Comparison of ENCODE assay signal across 13 cellular contexts in the genomic region with DNA sequence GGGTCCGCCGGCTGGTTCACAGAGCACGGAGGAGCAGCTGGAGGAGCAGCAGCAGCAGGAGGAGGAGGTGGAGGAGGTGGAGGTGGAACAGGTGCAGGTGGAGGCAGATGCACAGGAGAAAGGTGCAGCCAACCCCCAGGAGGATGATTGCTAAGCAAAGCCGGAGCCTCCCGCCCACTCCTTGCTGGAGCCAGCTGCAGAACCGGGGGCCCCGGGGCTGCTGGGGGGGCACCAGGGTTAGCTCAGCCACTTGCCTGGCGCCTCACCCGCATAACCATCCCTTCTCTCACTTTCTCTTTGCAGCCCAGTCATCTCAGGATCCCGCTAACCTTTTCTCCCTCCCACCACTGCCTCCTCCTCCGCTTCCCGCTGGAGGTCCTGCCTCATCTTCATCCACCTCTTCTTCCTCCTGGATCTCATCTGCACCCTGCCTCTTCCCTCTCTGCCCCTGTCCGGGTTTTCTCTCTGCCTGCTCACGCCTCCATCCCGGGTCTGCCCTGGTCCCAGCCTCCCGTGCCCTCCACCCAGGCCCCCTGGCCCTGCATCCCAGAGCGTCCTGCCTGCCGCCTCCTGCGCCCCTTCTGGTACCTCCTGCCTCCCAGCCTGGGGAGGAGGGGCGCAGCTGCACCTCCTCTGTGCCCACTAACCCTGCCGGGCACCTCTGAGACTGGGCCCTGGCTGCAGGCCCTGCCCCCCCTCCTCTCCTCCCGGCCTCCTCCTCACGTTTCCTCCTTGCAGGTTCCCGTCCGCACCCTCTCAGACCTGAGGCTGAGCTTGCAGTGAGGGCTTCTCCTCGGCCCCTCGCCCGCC. TPM values are rescaled to one million over a fixed set of nuclear protein-coding genes. Genes with fewer than 3 reads are reported as not detected.
DNase-seq lines count a peak whose midpoint lies in the region; ATAC-seq lines count a peak whose summit lies in the region.
"Had no signal": no experiment of that assay in that cellular context is flagged by ENCODE, and none has a peak within 500 bp of the region (broad histone marks: within the 10 kb centered on the region; RNA-seq: fewer than 3 reads in every experiment).

No MANE protein-coding gene starts in this region.

- no peaks in the 10 kb centered on the region for H3K9me3 Mint-ChIP-seq in T-helper 1 cell treated with Interleukin-12 subunit alpha and Interleukin-12 subunit beta and Interleukin-4 antibody, amounts not matched to agents 30 μg/mL and 1 μg/mL, for 36 hours

- H3K27me3 Mint-ChIP-seq in T-helper 1 cell treated with Interleukin-12 subunit alpha and Interleukin-12 subunit beta and Interleukin-4 antibody, amounts not matched to agents 30 μg/mL and 1 μg/mL, for 36 hours (ENCODE audit: low read depth), result no peaks in the 10 kb centered on the region

- peak; percentile 28 for DNase-seq in Right ventricle myocardium inferior (ENCODE audit: missing footprints)
- DNase-seq in left ventricle myocardium superior, result no peak
- peak; percentile 26 for DNase-seq in amniotic epithelial cell (ENCODE audit: low read depth)
- peak; percentile 73 for DNase-seq in stimulated activated naive CD8-positive, alpha-beta T cell treated with anti-CD3 and anti-CD28 coated beads, Interleukin-15, Interleukin-2, amounts not matched to agents 100 U/mL and 50 U/mL, for 24 hours
- DNase-seq in GDM1 (lab: John Stamatoyannopoulos, UW), result no peak
- DNase-seq in hepatic stellate cell (ENCODE audit: low spot score), result no peak
- DNase-seq: mammary epithelial cell, NCI-H187 treated with DMSO at 0.1 percent for 48 hours had no signal

- intact Hi-C loops in Right ventricle myocardium inferior (cut with DNase I) (no loop called here), left ventricle myocardium superior (cut with micrococcal nuclease) (no loop called here)

- ATAC-seq in Right ventricle myocardium inferior, result no peak
- ATAC-seq in left ventricle myocardium superior, result no peak
- ATAC-seq in stimulated activated naive CD8-positive, alpha-beta T cell treated with anti-CD3 and anti-CD28 coated beads, Interleukin-15, Interleukin-2, amounts not matched to agents 100 U/mL and 50 U/mL, for 24 hours, result peak; percentile 80
- no peak for ATAC-seq in GM19328 (IDR thresholded peaks at IDR 0.05; ENCODE audit: unreplicated experiment)
- ATAC-seq: heart right ventricle had no signal

- peaks cover 5% of the 10 kb centered on the region for H3K4me1 Mint-ChIP-seq in T-helper 1 cell treated with Interleukin-12 subunit alpha and Interleukin-12 subunit beta and Interleukin-4 antibody, amounts not matched to agents 30 μg/mL and 1 μg/mL, for 36 hours (ENCODE audit: low read depth)

- peaks cover 16% of the 10 kb centered on the region for H3K36me3 Mint-ChIP-seq in T-helper 1 cell treated with Interleukin-12 subunit alpha and Interleukin-12 subunit beta and Interleukin-4 antibody, amounts not matched to agents 30 μg/mL and 1 μg/mL, for 36 hours (ENCODE audit: low read depth)

- H3K4me3 Mint-ChIP-seq in T-helper 1 cell treated with Interleukin-12 subunit alpha and Interleukin-12 subunit beta and Interleukin-4 antibody, amounts not matched to agents 30 μg/mL and 1 μg/mL, for 36 hours, result no peak overlapping the region

- H3K27ac Mint-ChIP-seq in T-helper 1 cell treated with Interleukin-12 subunit alpha and Interleukin-12 subunit beta and Interleukin-4 antibody, amounts not matched to agents 30 μg/mL and 1 μg/mL, for 36 hours, result peak overlapping the region; percentile 15

RNA-seq across cellular contexts. Expression of a gene that starts 9.5 kb away (rescaled TPM):
- 11.2 TPM for total RNA-seq in Right ventricle myocardium inferior
- total RNA-seq in left ventricle myocardium superior, result 9.8 TPM

RNA-seq across cellular contexts. Expression of a gene that starts 41.5 kb away (rescaled TPM):
- total RNA-seq in Right ventricle myocardium inferior (58.4 TPM), left ventricle myocardium superior (56.7 TPM)

RNA-seq across cellular contexts. Expression of a gene that starts 41.8 kb away (rescaled TPM):
- total RNA-seq in Right ventricle myocardium inferior (54.6 TPM), left ventricle myocardium superior (45.8 TPM)

RNA-seq across cellular contexts. Expression of a gene that starts 48.5 kb away (rescaled TPM):
- total RNA-seq in Right ventricle myocardium inferior (not detected), left ventricle myocardium superior (not detected)
- total RNA-seq: heart right ventricle, mammary epithelial cell, omental fat pad, RPMI7951 had no signal

Comparison
In these comparisons a context has a peak if more than half of its experiments do, and no peak if none do; other contexts are left out.
1. DNase-seq: peak in Right ventricle myocardium inferior (single experiment), amniotic epithelial cell (single experiment) and stimulated activated naive CD8-positive, alpha-beta T cell treated with anti-CD3 and anti-CD28 coated beads, Interleukin-15, Interleukin-2, amounts not matched to agents 100 U/mL and 50 U/mL, for 24 hours (single experiment); none in left ventricle myocardium superior (single experiment), GDM1 (single experiment) and hepatic stellate cell (single experiment).